31 cellular contexts compared by ENCODE assay signal in genomic region chr13:91537376-91537775, GRCh38.
A peak's percentile ranks its signal among the peaks of the same experiment; 100 is the strongest.
DNase-seq lines count a peak whose midpoint lies in the region; ATAC-seq, FAIRE-seq and TF ChIP-seq lines count a peak whose summit lies in the region.
"Had no signal": no experiment of that assay in that cellular context is flagged by ENCODE, and none has a peak within 500 bp of the region (broad histone marks: within the 10 kb centered on the region; RNA-seq: fewer than 3 reads in every experiment).

No MANE protein-coding gene starts in this region.

- intact Hi-C loops in GM12878 (cut with micrococcal nuclease; ENCODE audit: unreplicated experiment), result no loop called here
- intact Hi-C loops in K562 (cut with micrococcal nuclease), result no loop called here

- H3K4me2 ChIP-seq in GM12878 (ENCODE audit: control insufficient read depth, insufficient read depth), result no peak overlapping the region
- H3K4me2 ChIP-seq in K562 (ENCODE audit: insufficient read depth, low read length), result no peak overlapping the region
- H3K4me2 ChIP-seq: A549; BLaER1; BLaER1 treated with 17β-estradiol and CSF1 and Interleukin-3, amounts not matched to agents 10 nM and 100 nM had no signal

- H3K9me3 ChIP-seq in GM12878 (replicated peaks; ENCODE audit: control insufficient read depth, insufficient read depth, low read length), result no peaks in the 10 kb centered on the region
- H3K9me3 ChIP-seq in K562 (replicated peaks; ENCODE audit: control insufficient read depth, insufficient read depth, low read depth, low read length), result no peaks in the 10 kb centered on the region
- H3K9me3 ChIP-seq: A549; BE2C; BLaER1; BLaER1 treated with 17β-estradiol and CSF1 and Interleukin-3, amounts not matched to agents 10 nM and 100 nM; Caco-2 had no signal

- no peaks in the 10 kb centered on the region for H3K9me1 ChIP-seq in K562 (ENCODE audit: control insufficient read depth, insufficient read depth, low read length)

- TF ChIP-seq POLR2A in GM12878 (IDR thresholded peaks at IDR 0.05; ENCODE audit: low read depth, low read length), result no peak
- TF ChIP-seq POLR2A in K562 (conservative IDR thresholded peaks at IDR 0.05), result no peak

- no peaks in the 10 kb centered on the region for H3K79me2 ChIP-seq in GM12878 (ENCODE audit: control insufficient read depth, insufficient read depth, low read length)
- no peaks in the 10 kb centered on the region for H3K79me2 ChIP-seq in K562 (ENCODE audit: control insufficient read depth, insufficient read depth, low read length)

- H3K27ac ChIP-seq in GM12878 (ENCODE audit: control insufficient read depth, insufficient read depth) (no peak overlapping the region), K562 (ENCODE audit: extremely low read depth, low read depth, low read length) (no peak overlapping the region)
- H3K27ac ChIP-seq: 22Rv1; A549; BLaER1; BLaER1 treated with 17β-estradiol and CSF1 and Interleukin-3, amounts not matched to agents 10 nM and 100 nM; C4-2B had no signal

- POLR2A ChIA-PET in GM12878 (lab: Charles Lee) (no interaction called here), K562 (lab: Yijun Ruan, JAX) (interaction anchor here (0.8 to 1.9 kb wide), 3 partner anchors 8 to 1712 kb away, joined by 3 to 5 read pairs (median 4); no protein-coding TSS in a partner anchor)

- no TSS peak for BruUV-seq in GM12878 (replicated peaks; lab: Mats Ljungman, UMichigan)
- no TSS peak for BruUV-seq in K562 (replicated peaks; lab: Mats Ljungman, UMichigan)

- no peak for TF ChIP-seq RAD21 in GM12878 (IDR thresholded peaks at IDR 0.05; ENCODE audit: insufficient read depth, low read depth, low read length)
- no peak for TF ChIP-seq RAD21 in K562 (CRISPR knock-in tag; conservative IDR thresholded peaks at IDR 0.05 in 1 of 2, IDR thresholded peaks at IDR 0.05 in 1 of 2)

- in situ Hi-C loops in GM12878 (cut with MboI) (no loop called here), K562 (cut with MboI) (no loop called here)

- peak; percentile 27 for FAIRE-seq in GM12878 (lab: Jason Lieb, UNC)
- FAIRE-seq in K562 (lab: Jason Lieb, UNC), result no peak
- FAIRE-seq: A204.1, A549, D721Med had no signal

- H4K20me1 ChIP-seq in GM12878 (ENCODE audit: control insufficient read depth, insufficient read depth) (no peaks in the 10 kb centered on the region), K562 (replicated peaks; ENCODE audit: control insufficient read depth, insufficient read depth, low read length) (no peaks in the 10 kb centered on the region)
- H4K20me1 ChIP-seq: BLaER1; BLaER1 treated with 17β-estradiol and CSF1 and Interleukin-3, amounts not matched to agents 10 nM and 100 nM had no signal

- TF ChIP-seq EP300 in GM12878 (IDR thresholded peaks at IDR 0.05; ENCODE audit: borderline replicate concordance in 1 of 2, control insufficient read depth in 1 of 2, low read depth in 2 of 2, low read length in 2 of 2) (no peak), K562 (IDR thresholded peaks at IDR 0.05; ENCODE audit: low read length) (no peak)

- RAD21 ChIA-PET in GM12878 (lab: Charles Lee; ENCODE audit: unreplicated experiment), result no interaction called here

- H2AFZ ChIP-seq in GM12878 (ENCODE audit: control insufficient read depth, low read depth, low read length) (no peak overlapping the region), K562 (ENCODE audit: low read depth, low read length) (no peak overlapping the region)

- H3K27me3 ChIP-seq in GM12878 (replicated peaks in 1 of 2; ENCODE audit: control insufficient read depth in 2 of 2, insufficient read depth in 2 of 2, low read length in 1 of 2) (no peaks in the 10 kb centered on the region), K562 (ENCODE audit: control insufficient read depth in 2 of 2, insufficient read depth in 2 of 2, low read length in 2 of 2) (no peaks in the 10 kb centered on the region)
- H3K27me3 ChIP-seq: BE2C; BLaER1; BLaER1 treated with 17β-estradiol and CSF1 and Interleukin-3, amounts not matched to agents 10 nM and 100 nM had no signal

- no peak overlapping the region for H3K9ac ChIP-seq in GM12878 (ENCODE audit: control insufficient read depth, insufficient read depth, low read length)
- H3K9ac ChIP-seq in K562 (ENCODE audit: insufficient read depth in 1 of 2, low read depth in 2 of 2, low read length in 2 of 2), result no peak overlapping the region
- H3K9ac ChIP-seq: BLaER1; BLaER1 treated with 17β-estradiol and CSF1 and Interleukin-3, amounts not matched to agents 10 nM and 100 nM had no signal

- DNase-seq in GM12878 (ENCODE audit: low read depth, low spot score) (no peak), K562 (ENCODE audit: extremely low read depth in 1 of 4, low spot score in 3 of 4) (no peak), GM10266 (ENCODE audit: extremely low spot score) (no peak)
- DNase-seq: 8988T; ACHN; AML-193; BE2C; C1 segment of cervical spinal cord; Caco-2; Calu3; CD4-positive, alpha-beta memory T cell; CD4-positive, alpha-beta T cell; CD4-positive, CD25-positive, alpha-beta regulatory T cell; CD8-positive, alpha-beta memory T cell; CD8-positive, alpha-beta T cell; COR-L47; DMS 273 treated with DMSO at 0.1 percent for 48 hours; DMS153; DMS53; DMS79; DMS79 treated with DMSO at 0.1 percent for 48 hours; DND-41; EL had no signal

- no peaks in the 10 kb centered on the region for H3K4me1 ChIP-seq in GM12878 (ENCODE audit: control insufficient read depth, insufficient read depth, low read length)
- H3K4me1 ChIP-seq in K562 (replicated peaks in 1 of 2; ENCODE audit: control insufficient read depth in 2 of 2, insufficient read depth in 2 of 2, low read length in 2 of 2), result peaks cover 0 to 8% of the 10 kb centered on the region in 2 experiments; a peak in 2 of 5 replicates
- H3K4me1 ChIP-seq: A549, BLaER1 had no signal

- no peak for TF ChIP-seq CTCF in GM12878 (IDR thresholded peaks at IDR 0.05 in 2 of 3, conservative IDR thresholded peaks at IDR 0.05 in 1 of 3; ENCODE audit: control insufficient read depth in 2 of 3, extremely low read depth in 1 of 3, insufficient read depth in 1 of 3, low read depth in 3 of 3, low read length in 3 of 3)
- no peak for TF ChIP-seq CTCF in K562 (IDR thresholded peaks at IDR 0.05 in 2 of 3, conservative IDR thresholded peaks at IDR 0.05 in 1 of 3; ENCODE audit: insufficient read depth in 2 of 3, low read depth in 1 of 3, low read length in 3 of 3)
- no peak for TF ChIP-seq CTCF in GM10266 (IDR thresholded peaks at IDR 0.05; ENCODE audit: control insufficient read depth, insufficient read depth, low read depth, missing control alignments)

- no peaks in the 10 kb centered on the region for H3K36me3 ChIP-seq in GM12878 (ENCODE audit: control insufficient read depth in 2 of 2, insufficient read depth in 2 of 2, low read length in 1 of 2)
- no peaks in the 10 kb centered on the region for H3K36me3 ChIP-seq in K562 (ENCODE audit: control insufficient read depth, insufficient read depth, low read length)
- H3K36me3 ChIP-seq: BE2C; BLaER1; BLaER1 treated with 17β-estradiol and CSF1 and Interleukin-3, amounts not matched to agents 10 nM and 100 nM had no signal

- CTCF ChIA-PET in GM12878 (lab: Yijun Ruan, JAX) (interaction anchor here (0.6 kb wide), 1 partner anchor 73 kb away, joined by 3 read pairs; no protein-coding TSS in a partner anchor), K562 (lab: Yijun Ruan, JAX; ENCODE audit: low intra/inter-chr PET ratio) (no interaction called here)

- ATAC-seq in GM12878 (no peak), K562 (no peak), GM19463 (IDR thresholded peaks at IDR 0.05; ENCODE audit: unreplicated experiment) (no peak)
- ATAC-seq: A549; CD8-positive, alpha-beta T cell had no signal

- SMC1A ChIA-PET in GM12878 (lab: Charles Lee; ENCODE audit: uncharacterized antibody, unreplicated experiment), result no interaction called here

- WGBS in GM12878 (ENCODE audit: insufficient coverage, insufficient replicate concordance, low lambda C conversion rate, missing lambda C conversion rate), result 39% methylated on average over 2 of the region's 2 CpGs
- 15% methylated on average over 2 of the region's 2 CpGs for WGBS in K562 (ENCODE audit: insufficient coverage, low coverage, missing lambda C conversion rate)

- no peak overlapping the region for H3K4me3 ChIP-seq in GM12878
- H3K4me3 ChIP-seq in K562, result no peak overlapping the region
- H3K4me3 ChIP-seq: A549; BLaER1; BLaER1 treated with 17β-estradiol and CSF1 and Interleukin-3, amounts not matched to agents 10 nM and 100 nM had no signal

TF ChIP-seq in GM12878, 131 proteins besides CTCF, POLR2A, EP300 and RAD21 (continues in another document):
- no peak for TF ChIP-seq EED (IDR thresholded peaks at IDR 0.05; ENCODE audit: low read depth)

TF ChIP-seq in K562, 482 proteins besides CTCF, POLR2A, EP300 and RAD21:
- TF ChIP-seq ZNF717 (CRISPR knock-in tag; IDR thresholded peaks at IDR 0.05) (0 out of 2 replicates have a peak, but pooled peaks have one; percentile 70), POLR2H (tag; IDR thresholded peaks at IDR 0.05; ENCODE audit: low read depth) (0 out of 2 replicates have a peak, but pooled peaks have one; percentile 41), FOXP1 (CRISPR knock-in tag; IDR thresholded peaks at IDR 0.05) (no peak), KLF10 (CRISPR knock-in tag; IDR thresholded peaks at IDR 0.05) (0 out of 2 replicates have a peak, but pooled peaks have one; percentile 60), MECOM (CRISPR knock-in tag; IDR thresholded peaks at IDR 0.05) (peak; percentile 41; the same call in 1 of the 2 replicates)
